Comparison of ENCODE assay signal across 3 cellular contexts in the genomic region with DNA sequence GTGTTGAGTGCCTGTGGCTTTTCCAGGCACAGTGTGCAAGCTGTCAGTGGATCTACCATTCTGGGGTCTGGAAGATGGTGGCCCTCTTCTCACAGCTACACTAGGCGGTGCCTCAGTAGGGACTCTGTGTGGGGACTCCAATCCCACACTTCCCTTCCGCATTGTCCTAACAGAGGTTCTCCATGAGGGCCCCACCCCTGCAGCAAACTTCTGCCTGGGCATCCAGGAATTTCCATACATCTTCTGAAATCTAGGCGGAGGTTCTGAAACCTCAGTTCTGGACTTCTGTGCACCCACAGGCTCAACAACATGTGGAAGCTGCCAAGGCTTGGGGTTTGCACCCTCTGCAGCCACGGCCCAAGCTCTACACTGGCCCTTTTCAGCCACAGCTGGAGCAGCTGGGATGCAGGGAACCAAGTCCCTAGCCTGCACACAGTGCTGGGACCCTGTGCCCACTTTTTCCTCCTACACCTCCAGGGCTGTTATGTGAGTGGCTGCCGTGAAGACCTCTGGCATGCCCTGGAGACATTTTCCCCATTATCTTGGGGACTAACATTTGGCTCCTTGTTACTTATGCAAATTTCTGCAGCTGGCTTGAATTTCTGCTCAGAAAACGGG.
TF ChIP-seq lines count a peak whose summit lies in the region.

No MANE protein-coding gene starts in this region.

TF ChIP-seq in HEK293, 187 proteins besides CTCF, POLR2A, EP300 and RAD21:
- TF ChIP-seq SETDB1 (IDR thresholded peaks at IDR 0.05; ENCODE audit: insufficient read length, low read length), result peak; percentile 29

TF ChIP-seq in K562, 482 proteins besides CTCF, POLR2A, EP300 and RAD21:
- TF ChIP-seq CBX3 (IDR thresholded peaks at IDR 0.05; ENCODE audit: borderline replicate concordance in 1 of 2, low read length in 2 of 2) (peak in 1 of 2 experiments; percentile 67; a peak in 1 of 3 replicates), TRIM28 (IDR thresholded peaks at IDR 0.05) (peak; percentile 72; the same call in 1 of the 2 replicates), ZNF280A (IDR thresholded peaks at IDR 0.05; ENCODE audit: low read depth, partially characterized antibody) (peak; percentile 64), CBX5 (IDR thresholded peaks at IDR 0.05; ENCODE audit: borderline replicate concordance, low read depth) (peak; percentile 91)

TF ChIP-seq in HepG2, 621 proteins besides CTCF, POLR2A, EP300 and RAD21:
- TF ChIP-seq, protein P1, sequence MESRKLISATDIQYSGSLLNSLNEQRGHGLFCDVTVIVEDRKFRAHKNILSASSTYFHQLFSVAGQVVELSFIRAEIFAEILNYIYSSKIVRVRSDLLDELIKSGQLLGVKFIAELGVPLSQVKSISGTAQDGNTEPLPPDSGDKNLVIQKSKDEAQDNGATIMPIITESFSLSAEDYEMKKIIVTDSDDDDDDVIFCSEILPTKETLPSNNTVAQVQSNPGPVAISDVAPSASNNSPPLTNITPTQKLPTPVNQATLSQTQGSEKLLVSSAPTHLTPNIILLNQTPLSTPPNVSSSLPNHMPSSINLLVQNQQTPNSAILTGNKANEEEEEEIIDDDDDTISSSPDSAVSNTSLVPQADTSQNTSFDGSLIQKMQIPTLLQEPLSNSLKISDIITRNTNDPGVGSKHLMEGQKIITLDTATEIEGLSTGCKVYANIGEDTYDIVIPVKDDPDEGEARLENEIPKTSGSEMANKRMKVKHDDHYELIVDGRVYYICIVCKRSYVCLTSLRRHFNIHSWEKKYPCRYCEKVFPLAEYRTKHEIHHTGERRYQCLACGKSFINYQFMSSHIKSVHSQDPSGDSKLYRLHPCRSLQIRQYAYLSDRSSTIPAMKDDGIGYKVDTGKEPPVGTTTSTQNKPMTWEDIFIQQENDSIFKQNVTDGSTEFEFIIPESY (CRISPR knock-in tag; IDR thresholded peaks at IDR 0.05), result 0 out of 2 replicates have a peak, but pooled peaks have one; percentile 28
- TF ChIP-seq ZNF687 (CRISPR knock-in tag; IDR thresholded peaks at IDR 0.05), result peak; percentile 9; the same call in 1 of the 2 replicates
